Comparison of ENCODE assay signal across 21 cellular contexts in the genomic region with DNA sequence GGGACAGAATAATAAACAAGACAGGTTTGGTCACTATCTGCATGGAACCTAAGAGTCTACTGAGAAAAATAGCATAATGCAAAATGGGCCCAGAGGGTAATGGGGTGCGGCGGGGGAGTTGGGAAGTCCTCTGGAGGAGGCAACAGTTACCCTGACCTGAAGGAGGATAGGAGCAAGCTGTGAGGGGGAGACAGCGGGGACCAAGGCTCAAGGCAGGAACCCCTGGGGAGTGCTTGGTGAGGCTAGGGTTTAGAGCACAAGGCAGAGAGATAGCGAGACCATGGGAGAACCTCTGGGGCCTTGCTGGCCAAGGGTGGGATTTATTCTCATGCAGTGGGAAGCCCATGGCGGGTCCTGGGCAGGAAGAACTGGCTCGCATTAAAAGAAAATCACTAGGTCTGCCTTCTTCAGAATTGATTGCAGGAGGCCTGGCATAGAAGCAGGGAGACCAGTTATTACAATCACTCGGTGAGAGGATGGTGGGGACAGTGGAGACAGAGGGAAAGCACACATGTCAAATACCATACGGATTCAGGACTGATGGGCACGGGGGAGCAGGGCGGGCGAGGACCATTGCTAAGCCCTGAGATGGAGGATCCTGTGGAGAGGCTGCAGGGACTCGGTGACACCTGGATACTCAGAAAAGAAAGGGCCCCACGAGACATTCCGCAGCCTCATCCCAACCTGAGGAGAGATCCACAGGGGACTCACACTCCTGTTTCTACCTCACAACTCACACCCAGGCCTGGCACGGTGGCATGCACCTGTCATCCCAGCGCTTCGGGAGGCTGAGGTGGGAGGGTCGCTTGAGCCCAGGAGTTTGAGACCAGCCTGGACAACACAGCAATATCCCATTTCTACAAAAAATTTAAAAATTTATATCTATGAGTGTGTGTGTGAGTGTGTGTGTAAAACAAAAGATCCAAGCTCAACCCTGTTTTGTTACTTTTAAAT.
"Had no signal": no experiment of that assay in that cellular context is flagged by ENCODE, and none has a peak within 500 bp of the region (broad histone marks: within the 10 kb centered on the region; RNA-seq: fewer than 3 reads in every experiment).

No MANE protein-coding gene starts in this region.

- H3K27ac Mint-ChIP-seq: activated naive CD4-positive, alpha-beta T cell treated with anti-CD3 and anti-CD28 coated beads for 36 hours; activated T-helper 2 cell treated with anti-CD3 and anti-CD28 coated beads, Interferon-gamma antibody, Interleukin-2, Interleukin-4, amounts not matched to agents 10 μg/mL and 5 μg/mL and 100 μg/mL, durations not matched to agents 14 hours and 24 hours and 36 hours; stimulated activated naive CD8-positive, alpha-beta T cell treated with anti-CD3 and anti-CD28 coated beads, Interleukin-15, Interleukin-2, amounts not matched to agents 100 ng/mL and 50 ng/mL, for 24 hours had no signal

- H3K27me3 ChIP-seq: brain microvascular endothelial cell, gastroesophageal sphincter, left lung, right atrium auricular region, suprapubic skin, upper lobe of left lung had no signal

- ATAC-seq: esophagus mucosa, gastroesophageal sphincter, left lung had no signal

- DNase-seq: activated CD4-positive, alpha-beta T cell treated with anti-CD3 and anti-CD28 coated beads, Interleukin-2, amount 50 U/mL, for 1 hour; activated naive CD4-positive, alpha-beta T cell treated with anti-CD3 and anti-CD28 coated beads for 36 hours; anterior cingulate cortex; brain microvascular endothelial cell; cerebellar nuclear complex; effector CD8-positive, alpha-beta T cell; heart left ventricle; kidney; left lung; midbrain; occipital lobe; stimulated activated CD4-positive, alpha-beta T cell treated with anti-CD3 and anti-CD28 coated beads, Interleukin-2, amount 100 ng/mL, for 24 hours; T1000; upper lobe of left lung had no signal

- H3K27ac ChIP-seq: brain microvascular endothelial cell, gastroesophageal sphincter, heart left ventricle, left lung, right atrium auricular region, suprapubic skin, upper lobe of left lung had no signal

- H3K27me3 Mint-ChIP-seq: stimulated activated naive CD8-positive, alpha-beta T cell treated with anti-CD3 and anti-CD28 coated beads, Interleukin-15, Interleukin-2, amounts not matched to agents 100 ng/mL and 50 ng/mL, for 24 hours had no signal

- H3K9me3 ChIP-seq: gastroesophageal sphincter, left lung, right atrium auricular region, suprapubic skin, upper lobe of left lung had no signal

- H3K9me3 Mint-ChIP-seq: activated naive CD4-positive, alpha-beta T cell treated with anti-CD3 and anti-CD28 coated beads for 36 hours; activated T-helper 2 cell treated with anti-CD3 and anti-CD28 coated beads, Interferon-gamma antibody, Interleukin-2, Interleukin-4, amounts not matched to agents 10 μg/mL and 5 μg/mL and 100 μg/mL, durations not matched to agents 14 hours and 24 hours and 36 hours; stimulated activated naive CD8-positive, alpha-beta T cell treated with anti-CD3 and anti-CD28 coated beads, Interleukin-15, Interleukin-2, amounts not matched to agents 100 ng/mL and 50 ng/mL, for 24 hours had no signal

- H3K4me3 ChIP-seq: gastroesophageal sphincter, heart left ventricle, left lung, right atrium auricular region, suprapubic skin, upper lobe of left lung had no signal

- H3K4me1 ChIP-seq: gastroesophageal sphincter, heart left ventricle, left lung, right atrium auricular region, suprapubic skin, upper lobe of left lung had no signal

- H3K36me3 ChIP-seq: brain microvascular endothelial cell, heart left ventricle, left lung, right atrium auricular region, suprapubic skin, upper lobe of left lung had no signal

- H3K4me3 Mint-ChIP-seq: activated naive CD4-positive, alpha-beta T cell treated with anti-CD3 and anti-CD28 coated beads for 36 hours; nephron; stimulated activated naive CD8-positive, alpha-beta T cell treated with anti-CD3 and anti-CD28 coated beads, Interleukin-15, Interleukin-2, amounts not matched to agents 100 ng/mL and 50 ng/mL, for 24 hours had no signal

- FAIRE-seq: kidney had no signal
